ENCODE assay signal across 39 cellular contexts in the genomic region with DNA sequence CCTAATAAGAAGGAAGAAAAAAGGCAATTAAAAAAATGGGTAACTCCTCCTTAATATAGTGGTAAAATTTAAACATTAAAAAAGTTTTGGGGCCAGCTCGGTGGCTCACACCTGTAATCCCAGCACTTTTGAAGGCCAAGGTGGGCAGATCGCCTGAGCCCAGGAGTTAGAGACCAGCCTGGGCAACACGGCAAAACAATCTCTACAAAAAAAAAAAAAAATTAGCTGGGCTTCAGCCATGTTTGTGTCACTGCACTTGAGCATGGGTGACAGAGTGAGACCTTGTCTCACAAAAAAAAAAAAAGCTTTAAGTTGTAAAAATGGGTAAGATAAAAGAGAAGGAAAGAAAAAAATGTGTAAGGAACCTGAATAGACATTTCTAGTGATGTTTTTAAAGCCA.
"Had no signal": no experiment of that assay in that cellular context is flagged by ENCODE, and none has a peak within 500 bp of the region (broad histone marks: within the 10 kb centered on the region; RNA-seq: fewer than 3 reads in every experiment).

No MANE protein-coding gene starts in this region.

- DNase-seq: activated effector memory CD4-positive, alpha-beta T cell treated with anti-CD3 and anti-CD28 coated beads, Interleukin-2, amount 50 U/mL, for 16 hours; activated effector memory CD4-positive, alpha-beta T cell treated with Interleukin-2 at 50 U/mL for 16 hours; activated gamma-delta T cell; activated gamma-delta T cell treated with Interleukin-2 at 50 U/mL for 16 hours; activated naive CD4-positive, alpha-beta T cell; activated naive CD4-positive, alpha-beta T cell treated with anti-CD3 and anti-CD28 coated beads for 36 hours; activated naive CD4-positive, alpha-beta T cell treated with anti-CD3 and anti-CD28 coated beads, Interleukin-2, amount 10 ng/mL, durations not matched to agents 7 days and 5 days; activated naive CD4-positive, alpha-beta T cell treated with anti-CD3 and anti-CD28 coated beads, Interleukin-2, amount 50 U/mL, for 16 hours; activated naive CD4-positive, alpha-beta T cell treated with Interleukin-2 at 50 U/mL for 16 hours; activated naive CD8-positive, alpha-beta T cell treated with anti-CD3 and anti-CD28 coated beads for 36 hours; activated naive CD8-positive, alpha-beta T cell treated with anti-CD3 and anti-CD28 coated beads, Interleukin-2, amount 10 ng/mL, durations not matched to agents 7 days and 5 days; activated naive CD8-positive, alpha-beta T cell treated with anti-CD3 and anti-CD28 coated beads, Interleukin-2, amount 50 U/mL, for 24 hours; activated T-cell treated with anti-CD3 and anti-CD28 coated beads, Interleukin-2, amount 50 U/mL, for 24 hours; activated T-cell treated with anti-CD3 and anti-CD28 coated beads, Interleukin-2, amount 50 U/mL, for 4 hours; activated T-cell treated with anti-CD3 and anti-CD28 coated beads, Interleukin-2, amount 50 U/mL, for 48 hours; activated T-cell treated with anti-CD3 and anti-CD28 coated beads, Interleukin-2, amount 50 U/mL, for 72 hours; adrenal gland; amniotic stem cell; amygdala; anterior cingulate cortex; aorta; brain microvascular endothelial cell; caudate nucleus; central memory CD4-positive, alpha-beta T cell; cerebellar nuclear complex had no signal

- H3K36me3 Mint-ChIP-seq: activated naive CD4-positive, alpha-beta T cell treated with anti-CD3 and anti-CD28 coated beads, Interleukin-2, amount 10 ng/mL, durations not matched to agents 7 days and 5 days; activated naive CD4-positive, alpha-beta T cell treated with anti-CD3 and anti-CD28 coated beads, Interleukin-2, amount 50 U/mL, for 24 hours; activated naive CD4-positive, alpha-beta T cell treated with anti-CD3 and anti-CD28 coated beads, Interleukin-2, amount 50 U/mL, for 72 hours; activated naive CD8-positive, alpha-beta T cell; activated naive CD8-positive, alpha-beta T cell treated with anti-CD3 and anti-CD28 coated beads for 36 hours; activated naive CD8-positive, alpha-beta T cell treated with anti-CD3 and anti-CD28 coated beads, Interleukin-2, amount 10 ng/mL, durations not matched to agents 7 days and 5 days; brain had no signal

- H3K4me3 ChIP-seq: adrenal gland, ascending aorta, breast epithelium, cardiac muscle cell had no signal

- H3K27ac Mint-ChIP-seq: activated naive CD4-positive, alpha-beta T cell treated with anti-CD3 and anti-CD28 coated beads for 36 hours; activated naive CD4-positive, alpha-beta T cell treated with anti-CD3 and anti-CD28 coated beads, Interleukin-2, amount 10 ng/mL, durations not matched to agents 7 days and 5 days; activated naive CD4-positive, alpha-beta T cell treated with anti-CD3 and anti-CD28 coated beads, Interleukin-2, amount 50 U/mL, for 24 hours; activated naive CD4-positive, alpha-beta T cell treated with anti-CD3 and anti-CD28 coated beads, Interleukin-2, amount 50 U/mL, for 72 hours; activated naive CD8-positive, alpha-beta T cell; activated naive CD8-positive, alpha-beta T cell treated with anti-CD3 and anti-CD28 coated beads, Interleukin-2, amount 10 ng/mL, durations not matched to agents 7 days and 5 days; activated naive CD8-positive, alpha-beta T cell treated with anti-CD3 and anti-CD28 coated beads, Interleukin-2, amount 50 U/mL, for 24 hours; activated T-cell treated with anti-CD3 and anti-CD28 coated beads, Interleukin-2, amount 50 U/mL, for 24 hours; activated T-helper 1 cell treated with anti-CD3 and anti-CD28 coated beads, Interleukin-12 subunit alpha, Interleukin-12 subunit beta, Interleukin-2, Interleukin-4 antibody, amounts not matched to agents 30 ng/mL and 10 ng/mL and 1 ng/mL, durations not matched to agents 14 hours and 24 hours and 36 hours; activated T-helper 17 cell treated with anti-CD3 and anti-CD28 coated beads, Interleukin-2, amount 50 U/mL, for 72 hours; activated T-helper 2 cell treated with anti-CD3 and anti-CD28 coated beads, Interferon-gamma antibody, Interleukin-2, Interleukin-4, amounts not matched to agents 10 μg/mL and 5 μg/mL and 100 μg/mL, durations not matched to agents 14 hours and 24 hours and 36 hours; brain had no signal

- ATAC-seq: activated naive CD4-positive, alpha-beta T cell treated with anti-CD3 and anti-CD28 coated beads, Interleukin-2, amount 50 U/mL, for 72 hours; activated naive CD8-positive, alpha-beta T cell treated with anti-CD3 and anti-CD28 coated beads, Interleukin-2, amount 50 U/mL, for 24 hours; activated T-cell treated with anti-CD3 and anti-CD28 coated beads, Interleukin-2, amount 50 U/mL, for 4 hours; activated T-cell treated with anti-CD3 and anti-CD28 coated beads, Interleukin-2, amount 50 U/mL, for 72 hours; activated T-helper 17 cell treated with anti-CD3 and anti-CD28 coated beads, Interleukin-2, amount 50 U/mL, for 72 hours had no signal

- H3K27me3 ChIP-seq: ascending aorta, brain microvascular endothelial cell, breast epithelium had no signal

- H3K36me3 ChIP-seq: adrenal gland, ascending aorta, brain microvascular endothelial cell, breast epithelium, cardiac muscle cell had no signal

- H3K4me3 Mint-ChIP-seq: activated naive CD4-positive, alpha-beta T cell treated with anti-CD3 and anti-CD28 coated beads for 36 hours; activated naive CD4-positive, alpha-beta T cell treated with anti-CD3 and anti-CD28 coated beads, Interleukin-2, amount 10 ng/mL, durations not matched to agents 7 days and 5 days; activated naive CD4-positive, alpha-beta T cell treated with anti-CD3 and anti-CD28 coated beads, Interleukin-2, amount 50 U/mL, for 24 hours; activated naive CD8-positive, alpha-beta T cell; activated naive CD8-positive, alpha-beta T cell treated with anti-CD3 and anti-CD28 coated beads for 36 hours; activated naive CD8-positive, alpha-beta T cell treated with anti-CD3 and anti-CD28 coated beads, Interleukin-2, amount 10 ng/mL, durations not matched to agents 7 days and 5 days; activated naive CD8-positive, alpha-beta T cell treated with anti-CD3 and anti-CD28 coated beads, Interleukin-2, amount 50 U/mL, for 24 hours; activated T-cell treated with anti-CD3 and anti-CD28 coated beads, Interleukin-2, amount 50 U/mL, for 24 hours; activated T-cell treated with anti-CD3 and anti-CD28 coated beads, Interleukin-2, amount 50 U/mL, for 4 hours; activated T-cell treated with anti-CD3 and anti-CD28 coated beads, Interleukin-2, amount 50 U/mL, for 72 hours; activated T-helper 1 cell treated with anti-CD3 and anti-CD28 coated beads, Interleukin-12 subunit alpha, Interleukin-12 subunit beta, Interleukin-2, Interleukin-4 antibody, amounts not matched to agents 30 ng/mL and 10 ng/mL and 1 ng/mL, durations not matched to agents 14 hours and 24 hours and 36 hours; activated T-helper 17 cell treated with anti-CD3 and anti-CD28 coated beads, Interleukin-2, amount 50 U/mL, for 72 hours; brain; central memory CD8-positive, alpha-beta T cell had no signal

- H3K27ac ChIP-seq: adrenal gland, ascending aorta, brain microvascular endothelial cell, breast epithelium, cardiac muscle cell had no signal

- H3K9me3 Mint-ChIP-seq: activated naive CD4-positive, alpha-beta T cell treated with anti-CD3 and anti-CD28 coated beads for 36 hours; activated naive CD4-positive, alpha-beta T cell treated with anti-CD3 and anti-CD28 coated beads, Interleukin-2, amount 10 ng/mL, durations not matched to agents 7 days and 5 days; activated naive CD4-positive, alpha-beta T cell treated with anti-CD3 and anti-CD28 coated beads, Interleukin-2, amount 50 U/mL, for 24 hours; activated naive CD4-positive, alpha-beta T cell treated with anti-CD3 and anti-CD28 coated beads, Interleukin-2, amount 50 U/mL, for 72 hours; activated naive CD8-positive, alpha-beta T cell treated with anti-CD3 and anti-CD28 coated beads for 36 hours; activated naive CD8-positive, alpha-beta T cell treated with anti-CD3 and anti-CD28 coated beads, Interleukin-2, amount 10 ng/mL, durations not matched to agents 7 days and 5 days; activated naive CD8-positive, alpha-beta T cell treated with anti-CD3 and anti-CD28 coated beads, Interleukin-2, amount 50 U/mL, for 24 hours; activated T-cell treated with anti-CD3 and anti-CD28 coated beads, Interleukin-2, amount 50 U/mL, for 24 hours; activated T-helper 17 cell treated with anti-CD3 and anti-CD28 coated beads, Interleukin-2, amount 50 U/mL, for 72 hours; activated T-helper 2 cell treated with anti-CD3 and anti-CD28 coated beads, Interferon-gamma antibody, Interleukin-2, Interleukin-4, amounts not matched to agents 10 μg/mL and 5 μg/mL and 100 μg/mL, durations not matched to agents 14 hours and 24 hours and 36 hours; central memory CD8-positive, alpha-beta T cell had no signal

- H3K9me3 ChIP-seq: adrenal gland, ascending aorta, breast epithelium had no signal

- FAIRE-seq: astrocyte, bronchial epithelial cell, colon had no signal

- H3K4me1 Mint-ChIP-seq: activated naive CD4-positive, alpha-beta T cell treated with anti-CD3 and anti-CD28 coated beads, Interleukin-2, amount 50 U/mL, for 24 hours; activated naive CD8-positive, alpha-beta T cell treated with anti-CD3 and anti-CD28 coated beads, Interleukin-2, amount 50 U/mL, for 24 hours; activated T-helper 17 cell treated with anti-CD3 and anti-CD28 coated beads, Interleukin-2, amount 50 U/mL, for 72 hours; central memory CD8-positive, alpha-beta T cell had no signal

- H3K4me1 ChIP-seq: adrenal gland, ascending aorta, breast epithelium had no signal
